ENCODE assay signal across 1 cellular context in the genomic region with DNA sequence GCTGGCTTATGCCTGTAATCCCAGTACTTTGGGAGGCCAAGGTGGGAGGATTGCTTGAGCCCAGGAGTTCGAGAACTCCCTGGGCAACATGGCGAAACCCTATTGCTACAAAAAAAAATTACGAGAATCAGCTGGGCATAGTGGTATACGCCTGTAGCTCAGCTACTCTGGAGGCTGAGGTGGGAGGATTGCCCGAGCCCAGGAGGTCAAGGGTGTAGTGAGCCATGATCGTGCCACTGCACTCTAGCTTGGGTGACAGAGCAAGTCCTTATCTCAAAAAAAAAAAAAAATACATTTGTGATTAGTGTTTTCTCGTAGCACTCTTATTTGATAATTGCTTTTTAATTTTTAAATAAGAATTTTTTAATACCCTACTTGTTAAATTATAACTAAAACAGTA.
TF ChIP-seq lines count a peak whose summit lies in the region.

No MANE protein-coding gene starts in this region.

TF ChIP-seq in K562, 482 proteins besides CTCF, POLR2A, EP300 and RAD21:
- TF ChIP-seq CREM (IDR thresholded peaks at IDR 0.05; ENCODE audit: low read depth), result no peak
- no peak for TF ChIP-seq NR2C2 (CRISPR knock-in tag; IDR thresholded peaks at IDR 0.05)
- peak; percentile 31; the same call in 1 of the 2 replicates for TF ChIP-seq NR2C2 (tag; IDR thresholded peaks at IDR 0.05)
- TF ChIP-seq, protein P1, sequence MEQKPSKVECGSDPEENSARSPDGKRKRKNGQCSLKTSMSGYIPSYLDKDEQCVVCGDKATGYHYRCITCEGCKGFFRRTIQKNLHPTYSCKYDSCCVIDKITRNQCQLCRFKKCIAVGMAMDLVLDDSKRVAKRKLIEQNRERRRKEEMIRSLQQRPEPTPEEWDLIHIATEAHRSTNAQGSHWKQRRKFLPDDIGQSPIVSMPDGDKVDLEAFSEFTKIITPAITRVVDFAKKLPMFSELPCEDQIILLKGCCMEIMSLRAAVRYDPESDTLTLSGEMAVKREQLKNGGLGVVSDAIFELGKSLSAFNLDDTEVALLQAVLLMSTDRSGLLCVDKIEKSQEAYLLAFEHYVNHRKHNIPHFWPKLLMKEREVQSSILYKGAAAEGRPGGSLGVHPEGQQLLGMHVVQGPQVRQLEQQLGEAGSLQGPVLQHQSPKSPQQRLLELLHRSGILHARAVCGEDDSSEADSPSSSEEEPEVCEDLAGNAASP (IDR thresholded peaks at IDR 0.05), result no peak
- TF ChIP-seq, protein P2, sequence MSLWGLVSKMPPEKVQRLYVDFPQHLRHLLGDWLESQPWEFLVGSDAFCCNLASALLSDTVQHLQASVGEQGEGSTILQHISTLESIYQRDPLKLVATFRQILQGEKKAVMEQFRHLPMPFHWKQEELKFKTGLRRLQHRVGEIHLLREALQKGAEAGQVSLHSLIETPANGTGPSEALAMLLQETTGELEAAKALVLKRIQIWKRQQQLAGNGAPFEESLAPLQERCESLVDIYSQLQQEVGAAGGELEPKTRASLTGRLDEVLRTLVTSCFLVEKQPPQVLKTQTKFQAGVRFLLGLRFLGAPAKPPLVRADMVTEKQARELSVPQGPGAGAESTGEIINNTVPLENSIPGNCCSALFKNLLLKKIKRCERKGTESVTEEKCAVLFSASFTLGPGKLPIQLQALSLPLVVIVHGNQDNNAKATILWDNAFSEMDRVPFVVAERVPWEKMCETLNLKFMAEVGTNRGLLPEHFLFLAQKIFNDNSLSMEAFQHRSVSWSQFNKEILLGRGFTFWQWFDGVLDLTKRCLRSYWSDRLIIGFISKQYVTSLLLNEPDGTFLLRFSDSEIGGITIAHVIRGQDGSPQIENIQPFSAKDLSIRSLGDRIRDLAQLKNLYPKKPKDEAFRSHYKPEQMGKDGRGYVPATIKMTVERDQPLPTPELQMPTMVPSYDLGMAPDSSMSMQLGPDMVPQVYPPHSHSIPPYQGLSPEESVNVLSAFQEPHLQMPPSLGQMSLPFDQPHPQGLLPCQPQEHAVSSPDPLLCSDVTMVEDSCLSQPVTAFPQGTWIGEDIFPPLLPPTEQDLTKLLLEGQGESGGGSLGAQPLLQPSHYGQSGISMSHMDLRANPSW (CRISPR knock-in tag; IDR thresholded peaks at IDR 0.05), result no peak
- TF ChIP-seq ZNF384 (IDR thresholded peaks at IDR 0.05; ENCODE audit: low read depth, low read length), result 0 out of 2 replicates have a peak, but pooled peaks have one; percentile 42
- TF ChIP-seq, protein P3, sequence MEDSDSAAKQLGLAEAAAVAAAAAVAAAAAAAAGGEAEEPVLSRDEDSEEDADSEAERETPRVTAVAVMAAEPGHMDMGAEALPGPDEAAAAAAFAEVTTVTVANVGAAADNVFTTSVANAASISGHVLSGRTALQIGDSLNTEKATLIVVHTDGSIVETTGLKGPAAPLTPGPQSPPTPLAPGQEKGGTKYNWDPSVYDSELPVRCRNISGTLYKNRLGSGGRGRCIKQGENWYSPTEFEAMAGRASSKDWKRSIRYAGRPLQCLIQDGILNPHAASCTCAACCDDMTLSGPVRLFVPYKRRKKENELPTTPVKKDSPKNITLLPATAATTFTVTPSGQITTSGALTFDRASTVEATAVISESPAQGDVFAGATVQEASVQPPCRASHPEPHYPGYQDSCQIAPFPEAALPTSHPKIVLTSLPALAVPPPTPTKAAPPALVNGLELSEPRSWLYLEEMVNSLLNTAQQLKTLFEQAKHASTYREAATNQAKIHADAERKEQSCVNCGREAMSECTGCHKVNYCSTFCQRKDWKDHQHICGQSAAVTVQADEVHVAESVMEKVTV (CRISPR knock-in tag; IDR thresholded peaks at IDR 0.05), result no peak
- TF ChIP-seq NFE2 (IDR thresholded peaks at IDR 0.05; ENCODE audit: low read depth), result no peak
- no peak for TF ChIP-seq FOXP1 (CRISPR knock-in tag; IDR thresholded peaks at IDR 0.05)
